In genomic region chr1:209641216-209642181, GRCh38 we compare ENCODE assay signal across 12 cellular contexts. TPM values are rescaled to one million over a fixed set of nuclear protein-coding genes. Genes with fewer than 3 reads are reported as not detected.
A peak's percentile ranks its signal among the peaks of the same experiment; 100 is the strongest.
DNase-seq lines count a peak whose midpoint lies in the region; ATAC-seq, FAIRE-seq and TF ChIP-seq lines count a peak whose summit lies in the region.
"Had no signal": no experiment of that assay in that cellular context is flagged by ENCODE, and none has a peak within 500 bp of the region (broad histone marks: within the 10 kb centered on the region; RNA-seq: fewer than 3 reads in every experiment).

No MANE protein-coding gene starts in this region.

- peaks cover 2% of the 10 kb centered on the region for H3K4me1 ChIP-seq in astrocyte (ENCODE audit: insufficient read depth, low read length)
- H3K4me1 ChIP-seq in heart left ventricle: peaks cover 14 to 74% (median 54%) of the 10 kb centered on the region in 12 donors
- H3K4me1 ChIP-seq in ovary (ENCODE audit: insufficient read depth): peaks cover 24% of the 10 kb centered on the region

- H3K9me3 Mint-ChIP-seq in astrocyte (ENCODE audit: unreplicated experiment): no peaks in the 10 kb centered on the region
- H3K9me3 Mint-ChIP-seq in activated naive CD4-positive, alpha-beta T cell treated with anti-CD3 and anti-CD28 coated beads, Interleukin-2, amount 50 U/mL, for 72 hours: no peaks in the 10 kb centered on the region

- H2AFZ ChIP-seq in astrocyte (ENCODE audit: low read depth, low read length): peak overlapping the region; percentile 5

- POLR2A ChIA-PET in AG04450 (lab: Yijun Ruan, JAX): no interaction called here

- intact Hi-C loops in heart left ventricle (cut with DNase I) (loop anchor here in 9 of 10 donors (2.0 to 5.0 kb wide), 6 partner anchors 33 to 105 kb away; partner anchors contain the start of gene G0S2 (in 5 of the 9)), ovary (cut with DNase I) (loop anchor here in 2 of 4 donors (5.0 kb wide), 2 partner anchors 36 to 46 kb away; partner anchors contain the start of gene G0S2 (in 1 of the 2))

- CTCF ChIA-PET in AG04450 (lab: Charles Lee): interaction anchor here (1.3 to 2.4 kb wide), 5 partner anchors 13 to 287 kb away, joined by 3 to 9 read pairs (median 3); no protein-coding TSS in a partner anchor

- H3K79me2 ChIP-seq in astrocyte (ENCODE audit: insufficient read depth, low read length): no peaks in the 10 kb centered on the region

- 9 to 18% (median 15%) methylated on average over 10 of the region's 10 CpGs for WGBS in heart left ventricle, 4 donors
- WGBS in ovary, 3 donors: 6 to 8% (median 6%) methylated on average over 10 of the region's 10 CpGs

- ATAC-seq in heart left ventricle: peak; percentile 91 to 93 (median 92)
- ATAC-seq in activated naive CD4-positive, alpha-beta T cell treated with anti-CD3 and anti-CD28 coated beads, Interleukin-2, amount 50 U/mL, for 72 hours: no peak
- no peak for ATAC-seq in activated CD4-positive, CD25-positive, alpha-beta regulatory T cell treated with anti-CD3 and anti-CD28 coated beads, Interleukin-2, amount 50 U/mL, for 24 hours

- H3K4me3 ChIP-seq in AG04450 (ENCODE audit: low read depth, low read length) (no peak overlapping the region), astrocyte (ENCODE audit: insufficient read depth, low read depth, low read length) (no peak overlapping the region), heart left ventricle (no peak overlapping the region), ovary (no peak overlapping the region)

- H3K27me3 Mint-ChIP-seq in astrocyte (ENCODE audit: low read depth, unreplicated experiment): peaks cover 34% of the 10 kb centered on the region

- no peaks in the 10 kb centered on the region for H4K20me1 ChIP-seq in astrocyte (ENCODE audit: insufficient read depth, low read length)

- no peaks in the 10 kb centered on the region for H3K36me3 Mint-ChIP-seq in astrocyte (ENCODE audit: low read depth, unreplicated experiment)
- no peaks in the 10 kb centered on the region for H3K36me3 Mint-ChIP-seq in activated naive CD4-positive, alpha-beta T cell treated with anti-CD3 and anti-CD28 coated beads, Interleukin-2, amount 50 U/mL, for 72 hours

- no peak overlapping the region for H3K4me2 ChIP-seq in astrocyte (ENCODE audit: low read length)

- H3K36me3 ChIP-seq in astrocyte (ENCODE audit: insufficient read depth, low read length) (no peaks in the 10 kb centered on the region), heart left ventricle (no peaks in the 10 kb centered on the region), ovary (no peaks in the 10 kb centered on the region)

- H3K9ac ChIP-seq in astrocyte (ENCODE audit: low read length): no peak overlapping the region

- peaks cover 8% of the 10 kb centered on the region for H3K4me1 Mint-ChIP-seq in astrocyte (ENCODE audit: low read depth, unreplicated experiment)

- no peak for TF ChIP-seq EP300 in ovary (IDR thresholded peaks at IDR 0.05)

- peak overlapping the region; percentile 11 for H3K27ac ChIP-seq in AG04450 (ENCODE audit: low read depth, low read length)
- no peak overlapping the region for H3K27ac ChIP-seq in astrocyte (ENCODE audit: low read depth, low read length)
- peak overlapping the region; percentile 79 to 94 (median 90) for H3K27ac ChIP-seq in heart left ventricle
- peak overlapping the region; percentile 49 to 91 for H3K27ac ChIP-seq in ovary

- TF ChIP-seq CTCF in AG04450 (IDR thresholded peaks at IDR 0.05; ENCODE audit: low read depth, low read length) (no peak), astrocyte (IDR thresholded peaks at IDR 0.05; ENCODE audit: insufficient read depth, low read depth, low read length) (no peak), heart left ventricle (IDR thresholded peaks at IDR 0.05) (no peak), ovary (IDR thresholded peaks at IDR 0.05) (no peak)

- H3K4me3 Mint-ChIP-seq in astrocyte (ENCODE audit: unreplicated experiment): no peak overlapping the region

- TF ChIP-seq POLR2A in heart left ventricle (IDR thresholded peaks at IDR 0.05) (no peak), ovary (IDR thresholded peaks at IDR 0.05) (no peak)

- FAIRE-seq in astrocyte (lab: Jason Lieb, UNC): no peak
- FAIRE-seq: A204.1 had no signal

- no peaks in the 10 kb centered on the region for H3K27me3 ChIP-seq in AG04450 (ENCODE audit: control insufficient read depth, insufficient read depth, low read length)
- H3K27me3 ChIP-seq in astrocyte (ENCODE audit: insufficient read depth, low read length): no peaks in the 10 kb centered on the region
- no peaks in the 10 kb centered on the region for H3K27me3 ChIP-seq in heart left ventricle
- H3K27me3 ChIP-seq in ovary: no peaks in the 10 kb centered on the region

- H3K9me3 ChIP-seq in AG04450 (ENCODE audit: control insufficient read depth, insufficient read depth, low read length) (no peaks in the 10 kb centered on the region), astrocyte (ENCODE audit: insufficient read depth, low read depth, low read length) (no peaks in the 10 kb centered on the region), heart left ventricle (no peaks in the 10 kb centered on the region), ovary (no peaks in the 10 kb centered on the region)

- DNase-seq in AG04450 (ENCODE audit: low read depth, low spot score) (no peak), astrocyte (ENCODE audit: low read depth) (no peak), heart left ventricle (peak; percentile 90 to 95 (median 92)), ovary (peak; percentile 78 to 88 (median 83)), NCI-H510A treated with DMSO at 0.1 percent for 48 hours (lab: John Stamatoyannopoulos, UW) (no peak)
- DNase-seq in activated naive CD4-positive, alpha-beta T cell treated with anti-CD3 and anti-CD28 coated beads, Interleukin-2, amount 50 U/mL, for 72 hours (ENCODE audit: low spot score in 2 of 2): no peak
- DNase-seq in activated CD4-positive, CD25-positive, alpha-beta regulatory T cell (lab: John Stamatoyannopoulos, UW): no peak
- DNase-seq: NCI-H1694, SW 1271 had no signal

- H3K27ac Mint-ChIP-seq in astrocyte (ENCODE audit: unreplicated experiment): no peak overlapping the region
- H3K27ac Mint-ChIP-seq in activated naive CD4-positive, alpha-beta T cell treated with anti-CD3 and anti-CD28 coated beads, Interleukin-2, amount 50 U/mL, for 72 hours: no peak overlapping the region

RNA-seq across cellular contexts. Expression of gene LAMB3, which starts 10.7 kb away (rescaled TPM):
- polyA plus RNA-seq in AG04450 (2011; rRNA removed) (2.6 and 3.3 TPM in 2 replicates), heart left ventricle (1 to 10 TPM; 1.8 to 5.3 TPM), ovary (1 to 10 TPM in 1 of 2 donors, under 1 TPM in 1; 0.54 to 7.0 TPM)
- 2.4 and 2.7 TPM in 2 replicates for polyA minus RNA-seq in AG04450 (2011; rRNA and poly(A)+ RNA removed)
- total RNA-seq in astrocyte (4.2 and 6.1 TPM in 2 replicates), heart left ventricle (1 to 10 TPM in 8 of 9 donors, under 1 TPM in 1; 0.83 to 7.4 (median 3.6) TPM), ovary (10 to 100 TPM in 1 of 7 donors, 1 to 10 TPM in 4, under 1 TPM in 2; 0.58 to 56.9 (median 4.2) TPM)
- 10 to 100 TPM in 1 of 2 donors, 1 to 10 TPM in 1; 1.6 to 11.7 TPM for total RNA-seq in activated naive CD4-positive, alpha-beta T cell treated with anti-CD3 and anti-CD28 coated beads, Interleukin-2, amount 50 U/mL, for 72 hours

RNA-seq across cellular contexts. Expression of gene G0S2, which starts 33.7 kb away (rescaled TPM):
- polyA plus RNA-seq in AG04450 (2011; rRNA removed): 3.5 and 4.7 TPM in 2 replicates
- polyA minus RNA-seq in AG04450 (2011; rRNA and poly(A)+ RNA removed): 0.52 and 2.1 TPM in 2 replicates
- 5.9 and 15.1 TPM in 2 replicates for total RNA-seq in astrocyte
- 100 to 1,000 TPM in 8 of 9 donors, 10 to 100 TPM in 1; 92.0 to 600 (median 212) TPM for total RNA-seq in heart left ventricle
- polyA plus RNA-seq in heart left ventricle: 100 to 1,000 TPM in 1 of 2 donors, 10 to 100 TPM in 1; 87.6 to 218 TPM
- 100 to 1,000 TPM in 3 of 7 donors, 10 to 100 TPM in 4; 61.4 to 392 (median 79.2) TPM for total RNA-seq in ovary
- 10 to 100 TPM; 41.5 to 75.4 TPM for polyA plus RNA-seq in ovary
- total RNA-seq in activated naive CD4-positive, alpha-beta T cell treated with anti-CD3 and anti-CD28 coated beads, Interleukin-2, amount 50 U/mL, for 72 hours: 10 to 100 TPM in 1 of 2 donors, 1 to 10 TPM in 1; 1.4 to 40.7 TPM

RNA-seq across cellular contexts. Expression of gene CAMK1G, which starts 58.0 kb away (rescaled TPM):
- polyA plus RNA-seq in AG04450 (2011; rRNA removed): 2.0 and 2.1 TPM in 2 replicates
- polyA minus RNA-seq in AG04450 (2011; rRNA and poly(A)+ RNA removed): 2.0 and 2.4 TPM in 2 replicates
- 0.41 and 0.45 TPM in 2 replicates for total RNA-seq in astrocyte
- under 1 TPM in 2 of 9 donors, not detected in 7; 0.30 to 0.48 TPM for total RNA-seq in heart left ventricle
- not detected for polyA plus RNA-seq in heart left ventricle
- 10 to 100 TPM; 10.1 to 16.7 (median 12.0) TPM for total RNA-seq in ovary
- 10 to 100 TPM in 1 of 2 donors, 1 to 10 TPM in 1; 7.6 to 20.2 TPM for polyA plus RNA-seq in ovary
- total RNA-seq in activated naive CD4-positive, alpha-beta T cell treated with anti-CD3 and anti-CD28 coated beads, Interleukin-2, amount 50 U/mL, for 72 hours: not detected
- total RNA-seq: pulmonary artery endothelial cell had no signal

Comparison
In these comparisons a context has a peak if more than half of its experiments do, and no peak if none do; other contexts are left out.
1. DNase-seq: peak in heart left ventricle (5 of 5) and ovary (5 of 5); none in AG04450 (single experiment), astrocyte (single experiment), activated naive CD4-positive, alpha-beta T cell treated with anti-CD3 and anti-CD28 coated beads, Interleukin-2, amount 50 U/mL, for 72 hours (0 of 2), NCI-H510A treated with DMSO at 0.1 percent for 48 hours (single experiment) and activated CD4-positive, CD25-positive, alpha-beta regulatory T cell (0 of 4).
2. ATAC-seq: peak in heart left ventricle (4 of 4); none in activated naive CD4-positive, alpha-beta T cell treated with anti-CD3 and anti-CD28 coated beads, Interleukin-2, amount 50 U/mL, for 72 hours (0 of 2) and activated CD4-positive, CD25-positive, alpha-beta regulatory T cell treated with anti-CD3 and anti-CD28 coated beads, Interleukin-2, amount 50 U/mL, for 24 hours (0 of 2).